In the genomic region with DNA sequence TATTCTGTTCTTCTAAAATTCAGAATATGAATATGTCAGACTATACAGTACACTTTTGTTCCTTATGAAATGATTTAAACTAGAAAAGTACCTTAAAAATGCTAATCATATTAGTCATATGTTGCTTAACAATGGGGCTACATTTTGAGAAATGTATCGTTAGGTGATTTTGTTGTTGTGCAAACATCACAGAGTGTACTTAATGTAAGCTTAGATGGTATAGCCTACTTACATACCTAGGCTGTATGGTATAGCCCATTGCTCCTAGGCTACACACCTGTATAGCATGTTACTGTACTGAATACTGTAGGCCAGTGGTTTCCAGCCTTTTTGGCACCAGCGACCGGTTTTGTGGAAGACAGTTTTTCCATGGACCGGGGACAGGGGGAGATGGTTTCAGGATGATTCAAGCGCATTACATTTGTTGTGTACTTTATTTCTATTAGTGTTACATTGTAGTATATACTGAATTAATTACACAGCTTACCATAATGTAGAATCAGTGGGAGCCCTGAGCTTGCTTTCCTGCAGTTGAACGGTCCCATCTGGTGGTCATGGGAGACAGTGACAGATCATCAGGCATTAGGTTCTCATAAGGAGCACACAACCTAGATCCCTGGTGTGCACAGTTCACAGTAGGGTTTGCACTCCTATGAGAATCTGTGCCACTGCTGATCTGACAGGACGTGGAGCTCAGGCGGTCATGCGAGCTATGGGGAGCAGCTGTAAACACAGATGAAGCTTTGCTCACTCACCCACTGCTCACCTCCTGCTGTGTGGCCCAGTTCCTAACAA, we compare ENCODE assay signal across 17 cellular contexts. TPM values are rescaled to one million over a fixed set of nuclear protein-coding genes. Genes with fewer than 3 reads are reported as not detected.
A peak's percentile ranks its signal among the peaks of the same experiment; 100 is the strongest.
DNase-seq lines count a peak whose midpoint lies in the region; ATAC-seq, FAIRE-seq and TF ChIP-seq lines count a peak whose summit lies in the region.
"Had no signal": no experiment of that assay in that cellular context is flagged by ENCODE, and none has a peak within 500 bp of the region (broad histone marks: within the 10 kb centered on the region; RNA-seq: fewer than 3 reads in every experiment).

No MANE protein-coding gene starts in this region.

- H3K27ac Mint-ChIP-seq in activated CD8-positive, alpha-beta T cell treated with anti-CD3 and anti-CD28 coated beads, Interleukin-2, amount 10 ng/mL, durations not matched to agents 7 days and 5 days: no peak overlapping the region
- H3K27ac Mint-ChIP-seq: activated CD4-positive, alpha-beta T cell treated with anti-CD3 and anti-CD28 coated beads, Interleukin-2, amount 10 ng/mL, durations not matched to agents 7 days and 5 days; activated T-cell treated with anti-CD3 and anti-CD28 coated beads, Interleukin-2, amount 50 U/mL, for 72 hours had no signal

- no peak overlapping the region for H3K4me3 Mint-ChIP-seq in activated CD8-positive, alpha-beta T cell treated with anti-CD3 and anti-CD28 coated beads, Interleukin-2, amount 10 ng/mL, durations not matched to agents 7 days and 5 days
- H3K4me3 Mint-ChIP-seq: activated CD4-positive, alpha-beta T cell treated with anti-CD3 and anti-CD28 coated beads, Interleukin-2, amount 10 ng/mL, durations not matched to agents 7 days and 5 days; activated T-cell treated with anti-CD3 and anti-CD28 coated beads, Interleukin-2, amount 50 U/mL, for 72 hours had no signal

- no peak for TF ChIP-seq POLR2A in A549 (IDR thresholded peaks at IDR 0.05; ENCODE audit: low read length)

- H3K4me1 ChIP-seq in A549: 0 out of 3 replicates have a peak, but pooled peaks cover 3% of the 10 kb centered on the region
- H3K4me1 ChIP-seq: gastroesophageal sphincter, parathyroid adenoma had no signal

- TF ChIP-seq EP300 in A549 (IDR thresholded peaks at IDR 0.05): no peak

- H3K4me3 ChIP-seq in A549 (no peak overlapping the region), fibroblast of villous mesenchyme (ENCODE audit: low read depth, low read length) (no peak overlapping the region)
- H3K4me3 ChIP-seq: gastroesophageal sphincter had no signal

- peak; percentile 20 to 56; a peak in 3 of 5 replicates for TF ChIP-seq RAD21 in A549 (conservative IDR thresholded peaks at IDR 0.05 in 1 of 2, IDR thresholded peaks at IDR 0.05 in 1 of 2)

- H3K27ac ChIP-seq in A549: no peak overlapping the region
- H3K27ac ChIP-seq: gastroesophageal sphincter, parathyroid adenoma had no signal

- 87% methylated on average over 9 of the region's 9 CpGs for WGBS in A549 (ENCODE audit: missing lambda C conversion rate)

- FAIRE-seq in A549 (lab: Jason Lieb, UNC): no peak

- POLR2A ChIA-PET in A549 (lab: Yijun Ruan, JAX): no interaction called here
- POLR2A ChIA-PET in activated CD8-positive, alpha-beta T cell treated with anti-CD3 and anti-CD28 coated beads, Interleukin-2, amount 10 ng/mL, durations not matched to agents 7 days and 5 days (lab: Charles Lee): interaction anchor here (0.6 kb wide), 1 partner anchor 122 kb away, joined by 3 read pairs; no protein-coding TSS in a partner anchor

- no peaks in the 10 kb centered on the region for H3K27me3 Mint-ChIP-seq in activated CD8-positive, alpha-beta T cell treated with anti-CD3 and anti-CD28 coated beads, Interleukin-2, amount 10 ng/mL, durations not matched to agents 7 days and 5 days (ENCODE audit: low read depth)
- H3K27me3 Mint-ChIP-seq: activated CD4-positive, alpha-beta T cell treated with anti-CD3 and anti-CD28 coated beads, Interleukin-2, amount 10 ng/mL, durations not matched to agents 7 days and 5 days had no signal

- peaks cover 36% of the 10 kb centered on the region for H3K36me3 Mint-ChIP-seq in activated CD8-positive, alpha-beta T cell treated with anti-CD3 and anti-CD28 coated beads, Interleukin-2, amount 10 ng/mL, durations not matched to agents 7 days and 5 days (ENCODE audit: low read depth)

- no peaks in the 10 kb centered on the region for H3K9me3 ChIP-seq in A549
- H3K9me3 ChIP-seq: gastroesophageal sphincter had no signal

- peak; percentile 55 to 71; a peak in 3 of 6 replicates for ATAC-seq in A549
- no peak for ATAC-seq in activated CD8-positive, alpha-beta T cell treated with anti-CD3 and anti-CD28 coated beads, Interleukin-2, amount 10 ng/mL, durations not matched to agents 7 days and 5 days
- ATAC-seq: activated T-cell treated with anti-CD3 and anti-CD28 coated beads, Interleukin-2, amount 50 U/mL, for 72 hours; gastroesophageal sphincter had no signal

- H3K9me3 Mint-ChIP-seq in activated CD8-positive, alpha-beta T cell treated with anti-CD3 and anti-CD28 coated beads, Interleukin-2, amount 10 ng/mL, durations not matched to agents 7 days and 5 days (ENCODE audit: insufficient read depth): no peaks in the 10 kb centered on the region
- H3K9me3 Mint-ChIP-seq: activated T-cell treated with anti-CD3 and anti-CD28 coated beads, Interleukin-2, amount 50 U/mL, for 72 hours had no signal

- TF ChIP-seq CTCF in A549 (IDR thresholded peaks at IDR 0.05): no peak; the same call in 2 of the 3 replicates
- peak; percentile 5 for TF ChIP-seq CTCF in fibroblast of villous mesenchyme (IDR thresholded peaks at IDR 0.05; ENCODE audit: insufficient read depth, low read depth, low read length)

- DNase-seq in A549 (ENCODE audit: low read depth in 1 of 2, low spot score in 1 of 2) (peak in 1 of 2 experiments; percentile 42), HCEC 1CT (peak; percentile 32), amniotic epithelial cell (ENCODE audit: low read depth) (peak; percentile 62), fibroblast of villous mesenchyme (ENCODE audit: low read depth) (peak; percentile 30), Kasumi-1 (lab: John Stamatoyannopoulos, UW) (no peak), midbrain (lab: John Stamatoyannopoulos, UW) (no peak), NCI-H1092 treated with DMSO at 0.1 percent for 48 hours (lab: John Stamatoyannopoulos, UW) (no peak)
- DNase-seq in activated CD8-positive, alpha-beta T cell treated with anti-CD3 and anti-CD28 coated beads, Interleukin-2, amount 10 ng/mL, durations not matched to agents 7 days and 5 days: no peak
- DNase-seq: activated CD4-positive, alpha-beta T cell treated with anti-CD3 and anti-CD28 coated beads, Interleukin-2, amount 10 ng/mL, durations not matched to agents 7 days and 5 days; activated T-cell treated with anti-CD3 and anti-CD28 coated beads, Interleukin-2, amount 50 U/mL, for 72 hours; amygdala; effector CD8-positive, alpha-beta T cell; islet precursor cell; NCI-H1048; NCI-H226 had no signal

- H3K4me2 ChIP-seq in A549: no peak overlapping the region

- no peaks in the 10 kb centered on the region for H3K4me1 Mint-ChIP-seq in activated CD8-positive, alpha-beta T cell treated with anti-CD3 and anti-CD28 coated beads, Interleukin-2, amount 10 ng/mL, durations not matched to agents 7 days and 5 days (ENCODE audit: low read depth)
- H3K4me1 Mint-ChIP-seq: activated CD4-positive, alpha-beta T cell treated with anti-CD3 and anti-CD28 coated beads, Interleukin-2, amount 10 ng/mL, durations not matched to agents 7 days and 5 days had no signal

- CTCF ChIA-PET in A549 (lab: Yijun Ruan, JAX): interaction anchor here (0.6 to 2.1 kb wide), 13 partner anchors 12 to 170 kb away, joined by 3 to 9 read pairs (median 4); no protein-coding TSS in a partner anchor
- CTCF ChIA-PET in activated CD8-positive, alpha-beta T cell treated with anti-CD3 and anti-CD28 coated beads, Interleukin-2, amount 10 ng/mL, durations not matched to agents 7 days and 5 days (lab: Charles Lee): no interaction called here

TF ChIP-seq in A549, 52 proteins besides CTCF, POLR2A, EP300 and RAD21:
- peak; percentile 30; the same call in 1 of the 3 replicates for TF ChIP-seq SMC3 (IDR thresholded peaks at IDR 0.05)
- no peak for TF ChIP-seq FOSB (CRISPR knock-in tag; IDR thresholded peaks at IDR 0.05)
- TF ChIP-seq, protein P1, sequence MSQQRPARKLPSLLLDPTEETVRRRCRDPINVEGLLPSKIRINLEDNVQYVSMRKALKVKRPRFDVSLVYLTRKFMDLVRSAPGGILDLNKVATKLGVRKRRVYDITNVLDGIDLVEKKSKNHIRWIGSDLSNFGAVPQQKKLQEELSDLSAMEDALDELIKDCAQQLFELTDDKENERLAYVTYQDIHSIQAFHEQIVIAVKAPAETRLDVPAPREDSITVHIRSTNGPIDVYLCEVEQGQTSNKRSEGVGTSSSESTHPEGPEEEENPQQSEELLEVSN (IDR thresholded peaks at IDR 0.05; ENCODE audit: borderline replicate concordance, low read depth): no peak

RNA-seq across cellular contexts. Expression of a gene that starts 35.0 kb away (rescaled TPM):
- polyA plus RNA-seq in A549 (2011; rRNA removed) (17.5 and 20.2 TPM in 2 replicates), A549 (2017; fragmentation: RNase III; extraction: RNeasy Plus Mini Kit Qiagen cat#74134 plus additional on column Dnase treatment) (38.8 to 61.4 TPM (median 57.3 TPM) in 3 replicates)
- polyA plus RNA-seq in A549 (2012; cell fraction: cytosol; rRNA removed): 13.7 and 20.9 TPM in 2 replicates
- 84.3 and 103 TPM in 2 replicates for polyA plus RNA-seq in A549 (2012; cell fraction: nucleus; rRNA removed)
- polyA minus RNA-seq in A549 (2011; rRNA and poly(A)+ RNA removed): 25.9 and 43.6 TPM in 2 replicates
- 336 and 369 TPM in 2 replicates for total RNA-seq in fibroblast of villous mesenchyme
- total RNA-seq in activated CD8-positive, alpha-beta T cell treated with anti-CD3 and anti-CD28 coated beads, Interleukin-2, amount 10 ng/mL, durations not matched to agents 7 days and 5 days: 1 to 10 TPM; 1.7 to 2.3 TPM

Comparison
In these comparisons a context has a peak if more than half of its experiments do, and no peak if none do; other contexts are left out.
1. DNase-seq: peak in HCEC 1CT (single experiment), amniotic epithelial cell (single experiment) and fibroblast of villous mesenchyme (single experiment); none in Kasumi-1 (0 of 2), activated CD8-positive, alpha-beta T cell treated with anti-CD3 and anti-CD28 coated beads, Interleukin-2, amount 10 ng/mL, durations not matched to agents 7 days and 5 days (single experiment), midbrain (single experiment) and NCI-H1092 treated with DMSO at 0.1 percent for 48 hours (single experiment).
2. RNA of a gene that starts 35.0 kb away (total RNA-seq): 336 to 369 TPM in fibroblast of villous mesenchyme; 1.7 to 2.3 TPM in activated CD8-positive, alpha-beta T cell treated with anti-CD3 and anti-CD28 coated beads, Interleukin-2, amount 10 ng/mL, durations not matched to agents 7 days and 5 days; every median in the first group is over 100 times any median in the second.